9 cellular contexts compared by ENCODE assay signal in genomic region chr11:5933116-5933515, GRCh38. TPM values are rescaled to one million over a fixed set of nuclear protein-coding genes. Genes with fewer than 3 reads are reported as not detected.
"Had no signal": no experiment of that assay in that cellular context is flagged by ENCODE, and none has a peak within 500 bp of the region (broad histone marks: within the 10 kb centered on the region; RNA-seq: fewer than 3 reads in every experiment).

No MANE protein-coding gene starts in this region.

- H3K27ac ChIP-seq: HL-60 had no signal

- H3K27ac Mint-ChIP-seq: IgD-negative memory B cell had no signal

- DNase-seq: IMR-90, KBM-7, KG1 had no signal

- H3K4me1 Mint-ChIP-seq: IgD-negative memory B cell had no signal

- H3K4me3 ChIP-seq: K562 had no signal

- ATAC-seq: HepG2, K562 had no signal

- H3K36me3 Mint-ChIP-seq: IgD-negative memory B cell had no signal

RNA-seq across cellular contexts. Expression of gene OR56A3, which starts 8.9 kb away (rescaled TPM):
- total RNA-seq: HepG2, HT-29, HT1080, IMR-90, K562 had no signal

RNA-seq across cellular contexts. Expression of gene OR56A5, which starts 35.2 kb away (rescaled TPM):
- total RNA-seq: HepG2, HT-29, HT1080, IMR-90, K562 had no signal

RNA-seq across cellular contexts. Expression of gene OR52E5, which starts 40.1 kb away (rescaled TPM):
- total RNA-seq: HepG2, HT-29, HT1080, IMR-90, K562 had no signal

RNA-seq across cellular contexts. Expression of gene OR52E4, which starts 52.7 kb away (rescaled TPM):
- total RNA-seq: HepG2, HT-29, HT1080, IMR-90, K562 had no signal

RNA-seq across cellular contexts. Expression of gene OR52L1, which starts 53.7 kb away (rescaled TPM):
- total RNA-seq: HepG2, HT-29, HT1080, IMR-90, K562 had no signal
